Comparison of ENCODE assay signal across 24 cellular contexts in genomic region chr14:55294603-55295002, GRCh38. TPM values are rescaled to one million over a fixed set of nuclear protein-coding genes. Genes with fewer than 3 reads are reported as not detected.
DNase-seq lines count a peak whose midpoint lies in the region; ATAC-seq, FAIRE-seq and TF ChIP-seq lines count a peak whose summit lies in the region.
"Had no signal": no experiment of that assay in that cellular context is flagged by ENCODE, and none has a peak within 500 bp of the region (broad histone marks: within the 10 kb centered on the region; RNA-seq: fewer than 3 reads in every experiment).

No MANE protein-coding gene starts in this region.

- peaks cover 16% of the 10 kb centered on the region for H3K36me3 Mint-ChIP-seq in activated CD4-positive, alpha-beta T cell treated with anti-CD3 and anti-CD28 coated beads, Interleukin-2, amount 10 ng/mL, durations not matched to agents 24 days and 14 days (ENCODE audit: low read depth)
- H3K36me3 Mint-ChIP-seq in activated T-cell treated with anti-CD3 and anti-CD28 coated beads, Interleukin-2, amount 50 U/mL, for 24 hours (ENCODE audit: low read depth), result peaks cover 28% of the 10 kb centered on the region

- CTCF ChIA-PET in GM12878 (lab: Yijun Ruan, JAX), result interaction anchor here (0.8 to 1.0 kb wide), 3 partner anchors 14 to 78 kb away, joined by 3 read pairs; no protein-coding TSS in a partner anchor

- H3K27ac ChIP-seq in DND-41 (ENCODE audit: low read length) (no peak overlapping the region), GM12878 (ENCODE audit: control insufficient read depth, insufficient read depth) (no peak overlapping the region), psoas muscle (peak overlapping the region; percentile 1)
- H3K27ac ChIP-seq: BLaER1 treated with 17β-estradiol and CSF1 and Interleukin-3, amounts not matched to agents 10 nM and 100 nM; Peyer's patch had no signal

- no peak for TF ChIP-seq POLR2A in GM12878 (IDR thresholded peaks at IDR 0.05; ENCODE audit: low read depth, low read length)

- H3K27me3 ChIP-seq in DND-41 (ENCODE audit: insufficient read depth, low read length, poor library complexity), result no peaks in the 10 kb centered on the region
- H3K27me3 ChIP-seq in GM12878 (replicated peaks in 1 of 2; ENCODE audit: control insufficient read depth in 2 of 2, insufficient read depth in 2 of 2, low read length in 1 of 2), result no peaks in the 10 kb centered on the region
- no peaks in the 10 kb centered on the region for H3K27me3 ChIP-seq in psoas muscle (ENCODE audit: insufficient read depth in 3 of 3, low read length in 2 of 3)
- H3K27me3 ChIP-seq: BLaER1 treated with 17β-estradiol and CSF1 and Interleukin-3, amounts not matched to agents 10 nM and 100 nM; MG63; Peyer's patch had no signal

- POLR2A ChIA-PET in GM12878 (lab: Charles Lee), result interaction anchor here (0.6 to 1.2 kb wide), 3 partner anchors 18 to 427 kb away, joined by 3 read pairs; no protein-coding TSS in a partner anchor

- H3K9ac ChIP-seq in DND-41 (ENCODE audit: low read depth, low read length) (no peak overlapping the region), GM12878 (ENCODE audit: control insufficient read depth, insufficient read depth, low read length) (no peak overlapping the region)
- H3K9ac ChIP-seq: BLaER1 treated with 17β-estradiol and CSF1 and Interleukin-3, amounts not matched to agents 10 nM and 100 nM had no signal

- no peak for TF ChIP-seq RAD21 in GM12878 (IDR thresholded peaks at IDR 0.05; ENCODE audit: insufficient read depth, low read depth, low read length)

- peaks cover 90% of the 10 kb centered on the region for H3K79me2 ChIP-seq in DND-41 (ENCODE audit: insufficient read depth, low read length)
- H3K79me2 ChIP-seq in GM12878 (ENCODE audit: control insufficient read depth, insufficient read depth, low read length), result peaks cover 14% of the 10 kb centered on the region

- 38% methylated on average over 3 of the region's 3 CpGs for WGBS in GM12878 (ENCODE audit: insufficient coverage, insufficient replicate concordance, low lambda C conversion rate, missing lambda C conversion rate)
- 81 to 89% (median 86%) methylated on average over 3 of the region's 3 CpGs for WGBS in psoas muscle, 3 donors

- H3K4me2 ChIP-seq in DND-41 (ENCODE audit: insufficient read depth, low read length) (no peak overlapping the region), GM12878 (ENCODE audit: control insufficient read depth, insufficient read depth) (no peak overlapping the region)
- H3K4me2 ChIP-seq: BLaER1 treated with 17β-estradiol and CSF1 and Interleukin-3, amounts not matched to agents 10 nM and 100 nM had no signal

- intact Hi-C loops in activated CD4-positive, alpha-beta T cell treated with anti-CD3 and anti-CD28 coated beads, Interleukin-2, amount 10 ng/mL, durations not matched to agents 24 days and 14 days (cut with micrococcal nuclease), result no loop called here
- intact Hi-C loops in GM12878 (cut with micrococcal nuclease; ENCODE audit: unreplicated experiment) (no loop called here), psoas muscle (cut with DNase I) (no loop called here), sciatic nerve (cut with DNase I) (no loop called here)

- H3K36me3 ChIP-seq in DND-41 (ENCODE audit: insufficient read depth, low read length) (0 out of 2 replicates have a peak, but pooled peaks cover 8% of the 10 kb centered on the region), GM12878 (ENCODE audit: control insufficient read depth in 2 of 2, insufficient read depth in 2 of 2, low read length in 1 of 2) (no peaks in the 10 kb centered on the region; a peak in 1 of 4 replicates), psoas muscle (ENCODE audit: insufficient read depth in 1 of 2, low read depth in 1 of 2) (peaks cover 0 to 6% of the 10 kb centered on the region in 2 donors)
- H3K36me3 ChIP-seq: MG63 had no signal

- H4K20me1 ChIP-seq in DND-41 (ENCODE audit: insufficient read depth, low read length) (peaks cover 38% of the 10 kb centered on the region), GM12878 (ENCODE audit: control insufficient read depth, insufficient read depth) (no peaks in the 10 kb centered on the region)

- ATAC-seq in DND-41 (ENCODE audit: insufficient read depth, low read depth), result peak; percentile 89
- peak; percentile 61 for ATAC-seq in GM12878
- ATAC-seq in psoas muscle, result no peak
- no peak for ATAC-seq in sciatic nerve
- ATAC-seq: HCT116, SK-N-SH treated with all-trans-retinoic acid at 6 μM for 48 hours had no signal

- no peaks in the 10 kb centered on the region for H3K9me3 ChIP-seq in DND-41 (ENCODE audit: insufficient read depth, low read length, severe bottlenecking)
- no peaks in the 10 kb centered on the region; the same call in 2 of the 3 replicates for H3K9me3 ChIP-seq in GM12878 (replicated peaks; ENCODE audit: control insufficient read depth, insufficient read depth, low read length)
- H3K9me3 ChIP-seq in psoas muscle, result no peaks in the 10 kb centered on the region
- H3K9me3 ChIP-seq: MG63, Peyer's patch had no signal

- peak; percentile 62 for DNase-seq in activated CD4-positive, alpha-beta T cell treated with anti-CD3 and anti-CD28 coated beads, Interleukin-2, amount 10 ng/mL, durations not matched to agents 24 days and 14 days
- DNase-seq in activated CD4-positive, alpha-beta T cell treated with anti-CD3 and anti-CD28 coated beads, Interleukin-2, amount 50 U/mL, for 4 hours, result no peak
- DNase-seq in DND-41 (no peak), GM12878 (ENCODE audit: low read depth, low spot score) (no peak), psoas muscle (no peak), sciatic nerve (ENCODE audit: low spot score) (no peak)
- DNase-seq in activated T-cell treated with anti-CD3 and anti-CD28 coated beads, Interleukin-2, amount 50 U/mL, for 24 hours, result no peak
- DNase-seq: 8988T; DMS53; EL; GF-D8; Kasumi-1; MG63; NCI-H1417; NCI-H1694 treated with DMSO at 0.1 percent for 48 hours; NCI-H2081 treated with DMSO at 0.1 percent for 48 hours; NCI-H69; NK-92 treated with Interleukin-12 subunit alpha and Interleukin-12 subunit beta, amount 100 ng/mL, for 24 hours; Peyer's patch had no signal

- H3K4me3 Mint-ChIP-seq in activated CD4-positive, alpha-beta T cell treated with anti-CD3 and anti-CD28 coated beads, Interleukin-2, amount 10 ng/mL, durations not matched to agents 24 days and 14 days, result no peak overlapping the region
- no peak overlapping the region for H3K4me3 Mint-ChIP-seq in activated T-cell treated with anti-CD3 and anti-CD28 coated beads, Interleukin-2, amount 50 U/mL, for 24 hours
- H3K4me3 Mint-ChIP-seq: IgD-negative memory B cell had no signal

- H3K4me3 ChIP-seq in DND-41 (ENCODE audit: low read depth in 1 of 2, low read length in 2 of 2) (no peak overlapping the region), GM12878 (no peak overlapping the region), psoas muscle (no peak overlapping the region)
- H3K4me3 ChIP-seq: BLaER1 treated with 17β-estradiol and CSF1 and Interleukin-3, amounts not matched to agents 10 nM and 100 nM; MG63; Peyer's patch had no signal

- TF ChIP-seq CTCF in DND-41 (IDR thresholded peaks at IDR 0.05; ENCODE audit: borderline replicate concordance, extremely low read depth, low read length, poor library complexity, severe bottlenecking), result no peak
- no peak for TF ChIP-seq CTCF in GM12878 (IDR thresholded peaks at IDR 0.05 in 2 of 3, conservative IDR thresholded peaks at IDR 0.05 in 1 of 3; ENCODE audit: control insufficient read depth in 2 of 3, extremely low read depth in 1 of 3, insufficient read depth in 1 of 3, low read depth in 3 of 3, low read length in 3 of 3)
- no peak for TF ChIP-seq CTCF in psoas muscle (IDR thresholded peaks at IDR 0.05)

- in situ Hi-C loops in GM12878 (cut with MboI), result no loop called here

- H3K9me3 Mint-ChIP-seq in activated CD4-positive, alpha-beta T cell treated with anti-CD3 and anti-CD28 coated beads, Interleukin-2, amount 10 ng/mL, durations not matched to agents 24 days and 14 days, result no peaks in the 10 kb centered on the region
- no peaks in the 10 kb centered on the region for H3K9me3 Mint-ChIP-seq in activated T-cell treated with anti-CD3 and anti-CD28 coated beads, Interleukin-2, amount 50 U/mL, for 24 hours
- H3K9me3 Mint-ChIP-seq: IgD-negative memory B cell had no signal

- H3K4me1 ChIP-seq in DND-41 (ENCODE audit: insufficient read depth, low read length), result peaks cover 10% of the 10 kb centered on the region
- peaks cover 17% of the 10 kb centered on the region for H3K4me1 ChIP-seq in GM12878 (ENCODE audit: control insufficient read depth, insufficient read depth, low read length)
- peaks cover 21% of the 10 kb centered on the region for H3K4me1 ChIP-seq in psoas muscle

- H2AFZ ChIP-seq in DND-41 (ENCODE audit: low read depth, low read length), result no peak overlapping the region
- H2AFZ ChIP-seq in GM12878 (ENCODE audit: control insufficient read depth, low read depth, low read length), result no peak overlapping the region

- RAD21 ChIA-PET in GM12878 (lab: Charles Lee; ENCODE audit: unreplicated experiment), result interaction anchor here (1.1 kb wide), 1 partner anchor 17 kb away, joined by 4 read pairs; no protein-coding TSS in a partner anchor

- H3K27ac Mint-ChIP-seq in activated CD4-positive, alpha-beta T cell treated with anti-CD3 and anti-CD28 coated beads, Interleukin-2, amount 10 ng/mL, durations not matched to agents 24 days and 14 days, result no peak overlapping the region
- H3K27ac Mint-ChIP-seq in activated T-cell treated with anti-CD3 and anti-CD28 coated beads, Interleukin-2, amount 50 U/mL, for 24 hours, result no peak overlapping the region

- no TSS peak for BruUV-seq in GM12878 (replicated peaks; lab: Mats Ljungman, UMichigan)

- peaks cover 37% of the 10 kb centered on the region for H3K4me1 Mint-ChIP-seq in activated CD4-positive, alpha-beta T cell treated with anti-CD3 and anti-CD28 coated beads, Interleukin-2, amount 10 ng/mL, durations not matched to agents 24 days and 14 days
- H3K4me1 Mint-ChIP-seq in activated T-cell treated with anti-CD3 and anti-CD28 coated beads, Interleukin-2, amount 50 U/mL, for 24 hours (ENCODE audit: low read depth), result peaks cover 50% of the 10 kb centered on the region

- peak; percentile 13 for FAIRE-seq in GM12878 (lab: Jason Lieb, UNC)
- FAIRE-seq: H1 had no signal

- no peak for TF ChIP-seq EP300 in GM12878 (IDR thresholded peaks at IDR 0.05; ENCODE audit: borderline replicate concordance in 1 of 2, control insufficient read depth in 1 of 2, low read depth in 2 of 2, low read length in 2 of 2)

- SMC1A ChIA-PET in GM12878 (lab: Charles Lee; ENCODE audit: uncharacterized antibody, unreplicated experiment), result interaction anchor here (1.2 to 1.3 kb wide), 2 partner anchors 9 to 41 kb away, joined by 4 read pairs; no protein-coding TSS in a partner anchor

- H3K27me3 Mint-ChIP-seq in activated CD4-positive, alpha-beta T cell treated with anti-CD3 and anti-CD28 coated beads, Interleukin-2, amount 10 ng/mL, durations not matched to agents 24 days and 14 days, result no peaks in the 10 kb centered on the region
- no peaks in the 10 kb centered on the region for H3K27me3 Mint-ChIP-seq in activated T-cell treated with anti-CD3 and anti-CD28 coated beads, Interleukin-2, amount 50 U/mL, for 24 hours
- H3K27me3 Mint-ChIP-seq: IgD-negative memory B cell had no signal

RNA-seq across cellular contexts. Expression of gene FBXO34, which starts 23.4 kb away (rescaled TPM):
- 25.3 and 26.2 TPM in 2 replicates for total RNA-seq in activated CD4-positive, alpha-beta T cell treated with anti-CD3 and anti-CD28 coated beads, Interleukin-2, amount 10 ng/mL, durations not matched to agents 24 days and 14 days
- 32.9 and 35.1 TPM in 2 replicates for total RNA-seq in GM12878 (2013; cell fraction: nucleolus; rRNA removed)
- total RNA-seq in GM12878 (2014; rRNA removed) (17.6 and 20.2 TPM in 2 replicates), GM12878 (2014; rRNA removed; fragmentation: Illumina TruSeq; extraction: Trizol) (19.4 and 20.0 TPM in 2 replicates), GM12878 (2021) (18.3 and 19.5 TPM in 2 replicates), psoas muscle (10 to 100 TPM; 22.6 to 57.4 (median 31.0) TPM), sciatic nerve (20.0 TPM)
- 10.4 TPM for polyA plus RNA-seq in GM12878 (2011; ENCODE audit: low read depth)
- polyA plus RNA-seq in GM12878 (2011; rRNA removed) (22.8 and 30.9 TPM in 2 replicates), GM12878 (2014; fragmentation: Illumina TruSeq; extraction: Trizol) (16.2 and 20.2 TPM in 2 replicates), GM12878 (2014; fragmentation: Nextera tagmentation; extraction: Ambion mirVana) (1 to 10 TPM; 5.6 to 6.8 TPM), GM12878 (2014; rRNA removed) (13.1 and 13.9 TPM in 2 replicates), GM12878 (2016; fragmentation: Nextera tagmentation; extraction: Ambion mirVana) (10 to 100 TPM; 17.6 to 20.0 TPM), psoas muscle (10 to 100 TPM in 2 of 3 donors, 1 to 10 TPM in 1; 6.1 to 25.8 (median 23.3) TPM)
- 16.6 and 18.0 TPM in 2 replicates for polyA plus RNA-seq in GM12878 (2011; cell fraction: cytosol; rRNA removed)
- 25.1 and 50.8 TPM in 2 replicates for polyA plus RNA-seq in GM12878 (2011; cell fraction: nucleus; rRNA removed)
- polyA plus RNA-seq in GM12878 (2012), result 12.2 and 15.4 TPM in 2 replicates
- 27.0 and 32.3 TPM in 2 replicates for polyA minus RNA-seq in GM12878 (2011; rRNA and poly(A)+ RNA removed)
- polyA minus RNA-seq in GM12878 (2011; cell fraction: cytosol; rRNA and poly(A)+ RNA removed), result 8.3 and 9.4 TPM in 2 replicates
- polyA minus RNA-seq in GM12878 (2011; cell fraction: nucleus; rRNA and poly(A)+ RNA removed), result 13.2 and 26.5 TPM in 2 replicates

Comparison
In these comparisons a context has a peak if more than half of its experiments do, and no peak if none do; other contexts are left out.
1. ATAC-seq: peak in DND-41 (single experiment) and GM12878 (single experiment); none in psoas muscle (0 of 4) and sciatic nerve (single experiment).